Comparison of ENCODE assay signal across 8 cellular contexts in the genomic region with DNA sequence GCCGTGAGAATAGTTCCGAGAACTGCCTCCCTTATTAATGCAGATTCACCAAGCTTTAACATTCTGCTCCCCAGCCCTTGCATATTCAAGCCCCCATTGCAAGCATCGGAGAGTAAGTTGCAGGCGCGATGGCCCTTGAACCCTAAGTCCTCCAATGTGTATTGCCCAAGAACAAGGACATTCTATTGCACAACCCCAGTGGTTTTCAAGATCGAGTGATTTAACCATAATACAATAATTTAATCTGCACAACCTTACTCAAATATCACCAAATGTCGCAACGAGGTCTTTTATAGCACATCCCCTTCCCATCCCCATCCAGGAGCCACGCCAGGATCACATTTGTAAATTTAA. TPM values are rescaled to one million over a fixed set of nuclear protein-coding genes. Genes with fewer than 3 reads are reported as not detected.
DNase-seq lines count a peak whose midpoint lies in the region; ATAC-seq, FAIRE-seq and TF ChIP-seq lines count a peak whose summit lies in the region.

No MANE protein-coding gene starts in this region.

- no peaks in the 10 kb centered on the region for H3K36me3 ChIP-seq in MG63
- no peaks in the 10 kb centered on the region for H3K36me3 ChIP-seq in GM12878 (ENCODE audit: control insufficient read depth in 2 of 2, insufficient read depth in 2 of 2, low read length in 1 of 2)
- H3K36me3 ChIP-seq in kidney (ENCODE audit: control insufficient read depth in 1 of 2, insufficient read depth in 2 of 2, low read length in 2 of 2): no peaks in the 10 kb centered on the region

- no peaks in the 10 kb centered on the region; the same call in 1 of the 2 replicates for H3K79me2 ChIP-seq in GM12878 (ENCODE audit: control insufficient read depth, insufficient read depth, low read length)

- H3K27ac ChIP-seq in GM12878 (ENCODE audit: control insufficient read depth, insufficient read depth): no peak overlapping the region
- H3K27ac ChIP-seq in kidney (ENCODE audit: low read depth in 2 of 2, low read length in 2 of 2): peak overlapping the region; percentile 92 to 96

- TF ChIP-seq EP300 in GM12878 (IDR thresholded peaks at IDR 0.05; ENCODE audit: borderline replicate concordance in 1 of 2, control insufficient read depth in 1 of 2, low read depth in 2 of 2, low read length in 2 of 2): no peak

- H3K27me3 ChIP-seq in MG63: no peaks in the 10 kb centered on the region
- H3K27me3 ChIP-seq in GM12878 (replicated peaks in 1 of 2; ENCODE audit: control insufficient read depth in 2 of 2, insufficient read depth in 2 of 2, low read length in 1 of 2): no peaks in the 10 kb centered on the region; a peak in 1 of 4 replicates

- intact Hi-C loops in GM12878 (cut with micrococcal nuclease; ENCODE audit: unreplicated experiment): loop anchor here (1.0 to 10.0 kb wide), 3 partner anchors 197 to 306 kb away; no protein-coding TSS in a partner anchor
- intact Hi-C loops in kidney (cut with DNase I): no loop called here

- H3K4me3 ChIP-seq in MG63: peak overlapping the region; percentile 59
- H3K4me3 ChIP-seq in GM12878: peak overlapping the region; percentile 84; the same call in 1 of the 2 replicates
- peak overlapping the region; percentile 75 to 80 for H3K4me3 ChIP-seq in kidney (ENCODE audit: low read length in 2 of 2)

- SMC1A ChIA-PET in GM12878 (lab: Charles Lee; ENCODE audit: uncharacterized antibody, unreplicated experiment): interaction anchor here (0.9 to 2.1 kb wide), 7 partner anchors 10 to 266 kb away, joined by 3 to 12 read pairs (median 4); a partner anchor contains a TSS

- no peaks in the 10 kb centered on the region for H4K20me1 ChIP-seq in GM12878 (ENCODE audit: control insufficient read depth, insufficient read depth)

- CTCF ChIA-PET in GM12878 (lab: Yijun Ruan, JAX): interaction anchor here (1.0 to 4.3 kb wide), 16 partner anchors 10 to 306 kb away, joined by 3 to 30 read pairs (median 4); no protein-coding TSS in a partner anchor

- H3K9me3 ChIP-seq in MG63: no peaks in the 10 kb centered on the region
- no peaks in the 10 kb centered on the region for H3K9me3 ChIP-seq in GM12878 (replicated peaks; ENCODE audit: control insufficient read depth, insufficient read depth, low read length)
- H3K9me3 ChIP-seq in kidney (ENCODE audit: control insufficient read depth in 1 of 2, low read length in 2 of 2): no peaks in the 10 kb centered on the region

- no peak for TF ChIP-seq CTCF in GM12878 (IDR thresholded peaks at IDR 0.05 in 2 of 3, conservative IDR thresholded peaks at IDR 0.05 in 1 of 3; ENCODE audit: control insufficient read depth in 2 of 3, extremely low read depth in 1 of 3, insufficient read depth in 1 of 3, low read depth in 3 of 3, low read length in 3 of 3)
- no peak for TF ChIP-seq CTCF in kidney (IDR thresholded peaks at IDR 0.05; ENCODE audit: borderline replicate concordance, extremely low read depth, insufficient read depth)

- no peak for TF ChIP-seq POLR2A in GM12878 (IDR thresholded peaks at IDR 0.05; ENCODE audit: low read depth, low read length)

- no peak for DNase-seq in MG63
- DNase-seq in GM12878 (ENCODE audit: low read depth, low spot score): no peak
- peak; percentile 84 for DNase-seq in kidney
- peak; percentile 41 for DNase-seq in stromal cell of bone marrow (ENCODE audit: low read depth)

- POLR2A ChIA-PET in GM12878 (lab: Charles Lee): interaction anchor here (1.9 kb wide), 1 partner anchor 264 kb away, joined by 6 read pairs; no protein-coding TSS in a partner anchor

- no peak for TF ChIP-seq RAD21 in GM12878 (IDR thresholded peaks at IDR 0.05; ENCODE audit: insufficient read depth, low read depth, low read length)

- in situ Hi-C loops in GM12878 (cut with MboI): no loop called here

- no peaks in the 10 kb centered on the region; the same call in 1 of the 2 replicates for H3K4me1 ChIP-seq in GM12878 (ENCODE audit: control insufficient read depth, insufficient read depth, low read length)
- H3K4me1 ChIP-seq in kidney (ENCODE audit: control insufficient read depth in 1 of 2, insufficient read depth in 1 of 2, low read depth in 1 of 2, low read length in 2 of 2): peaks cover 5 to 34% of the 10 kb centered on the region in 2 donors

- 20% methylated on average over 9 of the region's 9 CpGs for WGBS in GM12878 (ENCODE audit: insufficient coverage, insufficient replicate concordance, low lambda C conversion rate, missing lambda C conversion rate)

- no peak overlapping the region; the same call in 1 of the 2 replicates for H3K9ac ChIP-seq in GM12878 (ENCODE audit: control insufficient read depth, insufficient read depth, low read length)
- peak overlapping the region in 1 of 2 donors; percentile 32 for H3K9ac ChIP-seq in kidney (ENCODE audit: low read length in 2 of 2)

- FAIRE-seq in GM12878 (lab: Jason Lieb, UNC) (no peak), kidney (lab: Jason Lieb, UNC) (no peak)

- ATAC-seq in GM12878 (no peak), HG02970 (IDR thresholded peaks at IDR 0.05; ENCODE audit: low FRiP score, unreplicated experiment) (no peak), HG02763 (IDR thresholded peaks at IDR 0.05; ENCODE audit: unreplicated experiment) (no peak), HG02840 (IDR thresholded peaks at IDR 0.05; ENCODE audit: low FRiP score, unreplicated experiment) (no peak)
- no peak for ATAC-seq in activated CD4-positive, CD25-positive, alpha-beta regulatory T cell treated with anti-CD3 and anti-CD28 coated beads, Interleukin-2, amount 50 U/mL, for 24 hours

- H3K4me2 ChIP-seq in GM12878 (ENCODE audit: control insufficient read depth, insufficient read depth): peak overlapping the region; percentile 99

- no TSS peak for BruUV-seq in GM12878 (replicated peaks; lab: Mats Ljungman, UMichigan)

- RAD21 ChIA-PET in GM12878 (lab: Charles Lee; ENCODE audit: unreplicated experiment): interaction anchor here (1.2 to 1.7 kb wide), 4 partner anchors 138 to 314 kb away, joined by 4 to 12 read pairs (median 5); no protein-coding TSS in a partner anchor

- peak overlapping the region; percentile 96 for H2AFZ ChIP-seq in GM12878 (ENCODE audit: control insufficient read depth, low read depth, low read length)

TF ChIP-seq in GM12878, 131 proteins besides CTCF, POLR2A, EP300 and RAD21 (continues in another document):
- TF ChIP-seq ZNF274 (IDR thresholded peaks at IDR 0.05; ENCODE audit: insufficient read depth, insufficient read length): no peak
- TF ChIP-seq, protein P1, sequence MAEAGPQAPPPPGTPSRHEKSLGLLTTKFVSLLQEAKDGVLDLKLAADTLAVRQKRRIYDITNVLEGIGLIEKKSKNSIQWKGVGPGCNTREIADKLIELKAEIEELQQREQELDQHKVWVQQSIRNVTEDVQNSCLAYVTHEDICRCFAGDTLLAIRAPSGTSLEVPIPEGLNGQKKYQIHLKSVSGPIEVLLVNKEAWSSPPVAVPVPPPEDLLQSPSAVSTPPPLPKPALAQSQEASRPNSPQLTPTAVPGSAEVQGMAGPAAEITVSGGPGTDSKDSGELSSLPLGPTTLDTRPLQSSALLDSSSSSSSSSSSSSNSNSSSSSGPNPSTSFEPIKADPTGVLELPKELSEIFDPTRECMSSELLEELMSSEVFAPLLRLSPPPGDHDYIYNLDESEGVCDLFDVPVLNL (IDR thresholded peaks at IDR 0.05; ENCODE audit: low read depth, low read length): no peak
- no peak for TF ChIP-seq CREB1 (IDR thresholded peaks at IDR 0.05; ENCODE audit: low read depth)
- TF ChIP-seq, protein P2, sequence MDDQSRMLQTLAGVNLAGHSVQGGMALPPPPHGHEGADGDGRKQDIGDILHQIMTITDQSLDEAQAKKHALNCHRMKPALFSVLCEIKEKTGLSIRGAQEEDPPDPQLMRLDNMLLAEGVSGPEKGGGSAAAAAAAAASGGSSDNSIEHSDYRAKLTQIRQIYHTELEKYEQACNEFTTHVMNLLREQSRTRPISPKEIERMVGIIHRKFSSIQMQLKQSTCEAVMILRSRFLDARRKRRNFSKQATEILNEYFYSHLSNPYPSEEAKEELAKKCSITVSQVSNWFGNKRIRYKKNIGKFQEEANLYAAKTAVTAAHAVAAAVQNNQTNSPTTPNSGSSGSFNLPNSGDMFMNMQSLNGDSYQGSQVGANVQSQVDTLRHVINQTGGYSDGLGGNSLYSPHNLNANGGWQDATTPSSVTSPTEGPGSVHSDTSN (IDR thresholded peaks at IDR 0.05; ENCODE audit: insufficient replicate concordance, low read depth, low read length): no peak
- TF ChIP-seq TBL1XR1 (IDR thresholded peaks at IDR 0.05; ENCODE audit: low read depth, low read length): no peak
- TF ChIP-seq, protein P3, sequence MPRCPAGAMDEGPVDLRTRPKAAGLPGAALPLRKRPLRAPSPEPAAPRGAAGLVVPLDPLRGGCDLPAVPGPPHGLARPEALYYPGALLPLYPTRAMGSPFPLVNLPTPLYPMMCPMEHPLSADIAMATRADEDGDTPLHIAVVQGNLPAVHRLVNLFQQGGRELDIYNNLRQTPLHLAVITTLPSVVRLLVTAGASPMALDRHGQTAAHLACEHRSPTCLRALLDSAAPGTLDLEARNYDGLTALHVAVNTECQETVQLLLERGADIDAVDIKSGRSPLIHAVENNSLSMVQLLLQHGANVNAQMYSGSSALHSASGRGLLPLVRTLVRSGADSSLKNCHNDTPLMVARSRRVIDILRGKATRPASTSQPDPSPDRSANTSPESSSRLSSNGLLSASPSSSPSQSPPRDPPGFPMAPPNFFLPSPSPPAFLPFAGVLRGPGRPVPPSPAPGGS (IDR thresholded peaks at IDR 0.05; ENCODE audit: borderline replicate concordance, insufficient read depth, low read depth, low read length, poor library complexity, severe bottlenecking): no peak
- no peak for TF ChIP-seq IRF4 (IDR thresholded peaks at IDR 0.05; ENCODE audit: low read depth, low read length)

RNA-seq across cellular contexts. Expression of a gene that starts 21.7 kb away (rescaled TPM):
- total RNA-seq in MG63 (2014; rRNA removed; shearing (Covaris generic); ENCODE audit: low replicate concordance): 5.8 and 21.9 TPM in 2 replicates
- total RNA-seq in GM12878 (2013; cell fraction: nucleolus; rRNA removed): 1.1 and 1.7 TPM in 2 replicates
- total RNA-seq in GM12878 (2014; rRNA removed) (0.16 TPM in 1 of 2 replicates, not detected in the other), GM12878 (2014; rRNA removed; fragmentation: Illumina TruSeq; extraction: Trizol) (not detected in 2 replicates), GM12878 (2021) (0.66 and 2.3 TPM in 2 replicates), kidney (152 TPM)
- polyA plus RNA-seq in GM12878 (2011; ENCODE audit: low read depth): 0.49 TPM
- polyA plus RNA-seq in GM12878 (2011; rRNA removed) (0.01 TPM in 1 of 2 replicates, not detected in the other), GM12878 (2014; fragmentation: Illumina TruSeq; extraction: Trizol) (not detected in 2 replicates), GM12878 (2014; fragmentation: Nextera tagmentation; extraction: Ambion mirVana) (not detected), GM12878 (2014; rRNA removed) (0.08 and 0.72 TPM in 2 replicates), GM12878 (2016; fragmentation: Nextera tagmentation; extraction: Ambion mirVana) (not detected), kidney (ENCODE audit: insufficient read depth, low read depth, low replicate concordance) (67.0 TPM)
- polyA plus RNA-seq in GM12878 (2011; cell fraction: cytosol; rRNA removed): 0.04 TPM in 1 of 2 replicates, not detected in the other
- 0.45 and 0.51 TPM in 2 replicates for polyA plus RNA-seq in GM12878 (2011; cell fraction: nucleus; rRNA removed)
- 0.29 and 0.51 TPM in 2 replicates for polyA plus RNA-seq in GM12878 (2012)
- 0.44 and 0.46 TPM in 2 replicates for polyA minus RNA-seq in GM12878 (2011; rRNA and poly(A)+ RNA removed)
- polyA minus RNA-seq in GM12878 (2011; cell fraction: cytosol; rRNA and poly(A)+ RNA removed): not detected in 2 replicates
- polyA minus RNA-seq in GM12878 (2011; cell fraction: nucleus; rRNA and poly(A)+ RNA removed): not detected in 2 replicates

Comparison
In these comparisons a context has a peak if more than half of its experiments do, and no peak if none do; other contexts are left out.
1. DNase-seq: peak in kidney (single experiment) and stromal cell of bone marrow (single experiment); none in MG63 (single experiment) and GM12878 (single experiment).
2. Peak in every context shown above with its lines, with median percentiles within 50 percentile points of each other: H3K4me3 ChIP-seq.